10 cellular contexts compared by ENCODE assay signal in the genomic region with DNA sequence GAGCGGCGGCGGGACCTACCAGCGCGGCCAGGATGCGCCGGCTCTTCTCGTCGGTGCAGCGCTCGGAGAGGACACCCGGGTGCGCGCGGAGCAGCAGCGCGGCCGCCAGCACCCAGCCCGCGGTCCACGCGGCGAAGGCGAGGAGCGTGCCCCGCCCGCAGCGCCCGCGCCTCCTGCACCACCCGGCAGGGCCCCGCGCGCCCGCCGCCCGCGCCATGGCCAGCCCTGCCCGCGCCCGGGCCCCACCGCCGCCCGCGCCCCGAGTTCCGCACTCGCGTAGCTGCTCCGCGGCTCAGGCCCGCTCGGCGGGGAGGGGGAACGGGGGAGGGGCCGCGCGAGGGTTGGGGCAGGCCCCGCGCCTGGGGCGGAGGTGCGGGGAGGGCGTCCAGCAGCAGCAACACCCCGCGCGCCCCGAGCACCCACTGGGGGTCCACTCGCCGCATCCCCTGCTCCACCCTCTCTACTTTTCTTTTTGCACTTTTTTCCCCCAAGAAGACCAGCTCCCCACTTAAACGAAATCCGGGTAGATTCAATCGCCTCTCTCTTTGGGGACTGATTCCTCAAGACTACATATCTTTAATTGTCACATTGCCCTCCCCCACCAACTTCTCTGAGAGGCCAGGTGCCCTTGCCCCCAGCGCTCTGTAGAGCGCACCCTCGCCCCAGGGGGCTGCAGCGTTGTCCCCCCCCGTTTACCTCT. TPM values are rescaled to one million over a fixed set of nuclear protein-coding genes. Genes with fewer than 3 reads are reported as not detected.
DNase-seq lines count a peak whose midpoint lies in the region; ATAC-seq and TF ChIP-seq lines count a peak whose summit lies in the region.
"Had no signal": no experiment of that assay in that cellular context is flagged by ENCODE, and none has a peak within 500 bp of the region (broad histone marks: within the 10 kb centered on the region; RNA-seq: fewer than 3 reads in every experiment).

TSS of gene DIPK1C (minus strand) at position 266 of the 700 bp plus-strand sequence. CDS start at position 217, 49 bp downstream.

- TF ChIP-seq CTCF in lower lobe of right lung (IDR thresholded peaks at IDR 0.05) (no peak), testis (IDR thresholded peaks at IDR 0.05) (no peak), adrenal gland (IDR thresholded peaks at IDR 0.05) (no peak), GM13976 (IDR thresholded peaks at IDR 0.05; ENCODE audit: borderline replicate concordance, control extremely low read depth, extremely low read depth, insufficient read depth, missing control alignments) (no peak)

- POLR2A ChIA-PET in activated CD4-positive, alpha-beta T cell treated with anti-CD3 and anti-CD28 coated beads, Interleukin-2, amount 10 ng/mL, durations not matched to agents 7 days and 5 days (lab: Charles Lee): no interaction called here

- intact Hi-C loops in lower lobe of right lung (cut with DNase I) (no loop called here), testis (cut with DNase I; ENCODE audit: low total_unique reads) (no loop called here), adrenal gland (cut with DNase I) (no loop called here)

- H3K27me3 ChIP-seq in lower lobe of right lung (ENCODE audit: low read depth): peaks cover 51% of the 10 kb centered on the region
- no peaks in the 10 kb centered on the region for H3K27me3 ChIP-seq in testis
- H3K27me3 ChIP-seq in adrenal gland: peaks cover 27% of the 10 kb centered on the region

- CTCF ChIA-PET in activated CD4-positive, alpha-beta T cell treated with anti-CD3 and anti-CD28 coated beads, Interleukin-2, amount 10 ng/mL, durations not matched to agents 7 days and 5 days (lab: Charles Lee): no interaction called here

- H3K4me1 Mint-ChIP-seq in activated CD4-positive, alpha-beta T cell treated with anti-CD3 and anti-CD28 coated beads, Interleukin-2, amount 10 ng/mL, durations not matched to agents 7 days and 5 days: peaks cover 6% of the 10 kb centered on the region

- H3K9me3 Mint-ChIP-seq in activated CD4-positive, alpha-beta T cell treated with anti-CD3 and anti-CD28 coated beads, Interleukin-2, amount 10 ng/mL, durations not matched to agents 7 days and 5 days: no peaks in the 10 kb centered on the region

- in situ Hi-C loops in GM13976 (cut with MboI; ENCODE audit: low sequenced_read_pairs, unreplicated experiment): no loop called here

- H3K27me3 Mint-ChIP-seq in activated CD4-positive, alpha-beta T cell treated with anti-CD3 and anti-CD28 coated beads, Interleukin-2, amount 10 ng/mL, durations not matched to agents 7 days and 5 days: peaks cover 68% of the 10 kb centered on the region

- WGBS in testis, 2 donors: 1 to 2% methylated on average over 10 to 49 of the region's 77 CpGs
- WGBS in adrenal gland, 4 donors: 1 to 3% (median 2%) methylated on average over 14 to 77 of the region's 77 CpGs

- ATAC-seq in lower lobe of right lung (peak in 1 of 2 donors; percentile 17), GM21526 (IDR thresholded peaks at IDR 0.05; ENCODE audit: low FRiP score, unreplicated experiment) (no peak)

- H3K27ac Mint-ChIP-seq in activated CD4-positive, alpha-beta T cell treated with anti-CD3 and anti-CD28 coated beads, Interleukin-2, amount 10 ng/mL, durations not matched to agents 7 days and 5 days: no peak within 1 kb of the TSS

- no peak for DNase-seq in activated CD4-positive, alpha-beta T cell treated with anti-CD3 and anti-CD28 coated beads, Interleukin-2, amount 10 ng/mL, durations not matched to agents 7 days and 5 days
- no peak for DNase-seq in activated CD4-positive, alpha-beta T cell treated with anti-CD3 and anti-CD28 coated beads, Interleukin-2, amount 50 U/mL, for 4 hours
- DNase-seq in lower lobe of right lung: no peak
- peak; percentile 33 for DNase-seq in testis
- DNase-seq in adrenal gland: no peak
- no peak for DNase-seq in GM13976 (ENCODE audit: low spot score)
- DNase-seq: NCI-H774 had no signal

- H3K36me3 Mint-ChIP-seq in activated CD4-positive, alpha-beta T cell treated with anti-CD3 and anti-CD28 coated beads, Interleukin-2, amount 10 ng/mL, durations not matched to agents 7 days and 5 days (ENCODE audit: low read depth): no peaks in the 10 kb centered on the region

- H3K27ac ChIP-seq in cingulate gyrus (ENCODE audit: low read depth, low read length) (peak within 1 kb of the TSS; percentile 95), lower lobe of right lung (no peak within 1 kb of the TSS), testis (peak within 1 kb of the TSS; percentile 66 to 69), adrenal gland (no peak within 1 kb of the TSS)
- H3K27ac ChIP-seq: C4-2B had no signal

- H3K9me3 ChIP-seq in lower lobe of right lung (no peaks in the 10 kb centered on the region), testis (no peaks in the 10 kb centered on the region), adrenal gland (replicated peaks in 1 of 3) (no peaks in the 10 kb centered on the region)

- H3K4me3 ChIP-seq in lower lobe of right lung (peak within 1 kb of the TSS; percentile 30), testis (peak within 1 kb of the TSS; percentile 39 to 67), adrenal gland (peak within 1 kb of the TSS in 1 of 4 donors; percentile 29)

- H3K4me1 ChIP-seq in lower lobe of right lung: peaks cover 9% of the 10 kb centered on the region
- H3K4me1 ChIP-seq in testis: peaks cover 9% of the 10 kb centered on the region
- H3K4me1 ChIP-seq in adrenal gland (replicated peaks in 1 of 2): no peaks in the 10 kb centered on the region

- peak within 1 kb of the TSS; percentile 35 for H3K4me3 Mint-ChIP-seq in activated CD4-positive, alpha-beta T cell treated with anti-CD3 and anti-CD28 coated beads, Interleukin-2, amount 10 ng/mL, durations not matched to agents 7 days and 5 days

- H3K36me3 ChIP-seq in lower lobe of right lung: no peaks in the 10 kb centered on the region
- H3K36me3 ChIP-seq in testis (ENCODE audit: low read depth, missing control alignments): no peaks in the 10 kb centered on the region
- no peaks in the 10 kb centered on the region for H3K36me3 ChIP-seq in adrenal gland (replicated peaks in 1 of 2)

- no peak for TF ChIP-seq POLR2A in testis (IDR thresholded peaks at IDR 0.05)
- no peak for TF ChIP-seq POLR2A in adrenal gland (IDR thresholded peaks at IDR 0.05)

RNA-seq across cellular contexts. Expression of gene DIPK1C, which starts in this region (rescaled TPM):
- not detected for total RNA-seq in activated CD4-positive, alpha-beta T cell treated with anti-CD3 and anti-CD28 coated beads, Interleukin-2, amount 10 ng/mL, durations not matched to agents 7 days and 5 days
- not detected for total RNA-seq in lower lobe of right lung
- 10 to 100 TPM; 16.2 to 17.0 TPM for total RNA-seq in testis
- 9.3 TPM for polyA plus RNA-seq in testis (ENCODE audit: insufficient read depth, low read depth, low replicate concordance)
- total RNA-seq in adrenal gland: under 1 TPM in 1 of 8 donors, not detected in 7; 0.37 TPM
- polyA plus RNA-seq in adrenal gland: under 1 TPM in 1 of 3 donors, not detected in 2; 0.17 TPM

Comparison
In these comparisons a context has a peak if more than half of its experiments do, and no peak if none do; other contexts are left out.
1. RNA of gene DIPK1C (total RNA-seq): 16.2 to 17.0 TPM in testis; not detected in activated CD4-positive, alpha-beta T cell treated with anti-CD3 and anti-CD28 coated beads, Interleukin-2, amount 10 ng/mL, durations not matched to agents 7 days and 5 days, not detected in lower lobe of right lung (single experiment) and 0.37 TPM in adrenal gland; every median in the first group is over 10 times any median in the second.
2. H3K27ac ChIP-seq: peak in cingulate gyrus (single experiment) and testis (2 of 2); none in lower lobe of right lung (single experiment) and adrenal gland (0 of 5).